ENCODE assay signal across 1 cellular context in the genomic region with DNA sequence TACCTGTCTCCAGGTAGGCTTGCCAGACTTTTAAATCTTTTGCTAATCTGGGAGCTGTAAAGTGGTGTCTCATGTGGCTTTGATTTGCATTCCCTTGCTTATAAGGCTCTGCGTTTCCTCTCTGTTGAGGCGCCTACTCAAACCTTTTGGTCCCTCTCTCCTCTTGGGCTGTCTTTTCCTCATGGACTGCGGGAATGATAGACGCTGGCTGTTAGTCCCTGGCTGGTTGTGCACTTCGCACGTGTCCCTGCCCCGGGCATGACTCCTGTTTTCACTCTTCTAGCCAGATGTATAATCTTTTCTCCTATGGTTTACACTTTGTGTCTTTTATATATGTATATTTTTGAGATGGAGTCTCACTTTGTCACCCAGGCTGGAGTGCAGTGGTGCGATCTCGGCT.
TF ChIP-seq lines count a peak whose summit lies in the region.

No MANE protein-coding gene starts in this region.

TF ChIP-seq in WTC11, 78 proteins besides CTCF, POLR2A, EP300 and RAD21 (continued from another document):
- TF ChIP-seq GRHL2 (CRISPR knock-in tag; IDR thresholded peaks at IDR 0.05; ENCODE audit: insufficient replicate concordance, severe bottlenecking) (no peak), OVOL2 (CRISPR knock-in tag; IDR thresholded peaks at IDR 0.05; ENCODE audit: borderline replicate concordance) (no peak)
